In the genomic region with DNA sequence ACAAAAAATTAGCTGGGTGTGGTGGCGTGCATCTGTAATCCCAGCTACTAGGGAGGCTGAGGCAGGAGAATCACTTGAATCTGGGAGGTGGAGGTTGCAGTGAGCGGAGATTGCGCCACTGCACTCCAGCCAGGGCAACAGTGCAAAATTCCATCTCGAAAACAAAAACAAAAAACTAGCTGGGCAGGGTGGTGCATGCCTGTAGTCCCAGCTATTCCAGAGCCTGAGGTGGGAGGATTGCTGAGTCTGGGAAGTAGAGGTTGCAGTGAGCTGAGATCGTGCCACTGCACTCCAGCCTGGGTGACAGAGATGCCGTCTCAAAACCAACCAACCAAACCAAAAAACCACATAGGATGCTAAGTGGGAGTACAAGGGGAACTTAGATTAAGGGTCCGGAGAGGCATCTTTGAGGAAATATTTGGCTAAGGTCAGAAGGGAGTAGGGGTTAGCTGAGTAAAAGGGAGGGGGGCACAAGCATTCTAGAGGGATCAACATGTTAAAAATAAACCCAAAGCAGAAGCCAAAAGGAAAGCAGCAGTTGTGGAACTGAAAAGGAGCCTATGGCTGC, we compare ENCODE assay signal across 1 cellular context.
TF ChIP-seq lines count a peak whose summit lies in the region.

No MANE protein-coding gene starts in this region.

TF ChIP-seq in WTC11, 78 proteins besides CTCF, POLR2A, EP300 and RAD21:
- TF ChIP-seq, protein P1, sequence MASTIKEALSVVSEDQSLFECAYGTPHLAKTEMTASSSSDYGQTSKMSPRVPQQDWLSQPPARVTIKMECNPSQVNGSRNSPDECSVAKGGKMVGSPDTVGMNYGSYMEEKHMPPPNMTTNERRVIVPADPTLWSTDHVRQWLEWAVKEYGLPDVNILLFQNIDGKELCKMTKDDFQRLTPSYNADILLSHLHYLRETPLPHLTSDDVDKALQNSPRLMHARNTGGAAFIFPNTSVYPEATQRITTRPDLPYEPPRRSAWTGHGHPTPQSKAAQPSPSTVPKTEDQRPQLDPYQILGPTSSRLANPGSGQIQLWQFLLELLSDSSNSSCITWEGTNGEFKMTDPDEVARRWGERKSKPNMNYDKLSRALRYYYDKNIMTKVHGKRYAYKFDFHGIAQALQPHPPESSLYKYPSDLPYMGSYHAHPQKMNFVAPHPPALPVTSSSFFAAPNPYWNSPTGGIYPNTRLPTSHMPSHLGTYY (CRISPR knock-in tag; IDR thresholded peaks at IDR 0.05), result no peak
- TF ChIP-seq RORB (CRISPR knock-in tag; IDR thresholded peaks at IDR 0.05) (no peak), NFATC4 (CRISPR knock-in tag; IDR thresholded peaks at IDR 0.05) (no peak), NFYB (CRISPR knock-in tag; conservative IDR thresholded peaks at IDR 0.05; ENCODE audit: low read depth) (no peak), EMX1 (CRISPR knock-in tag; IDR thresholded peaks at IDR 0.05) (no peak), HMGA2 (CRISPR knock-in tag; IDR thresholded peaks at IDR 0.05) (no peak)
- TF ChIP-seq, protein P2, sequence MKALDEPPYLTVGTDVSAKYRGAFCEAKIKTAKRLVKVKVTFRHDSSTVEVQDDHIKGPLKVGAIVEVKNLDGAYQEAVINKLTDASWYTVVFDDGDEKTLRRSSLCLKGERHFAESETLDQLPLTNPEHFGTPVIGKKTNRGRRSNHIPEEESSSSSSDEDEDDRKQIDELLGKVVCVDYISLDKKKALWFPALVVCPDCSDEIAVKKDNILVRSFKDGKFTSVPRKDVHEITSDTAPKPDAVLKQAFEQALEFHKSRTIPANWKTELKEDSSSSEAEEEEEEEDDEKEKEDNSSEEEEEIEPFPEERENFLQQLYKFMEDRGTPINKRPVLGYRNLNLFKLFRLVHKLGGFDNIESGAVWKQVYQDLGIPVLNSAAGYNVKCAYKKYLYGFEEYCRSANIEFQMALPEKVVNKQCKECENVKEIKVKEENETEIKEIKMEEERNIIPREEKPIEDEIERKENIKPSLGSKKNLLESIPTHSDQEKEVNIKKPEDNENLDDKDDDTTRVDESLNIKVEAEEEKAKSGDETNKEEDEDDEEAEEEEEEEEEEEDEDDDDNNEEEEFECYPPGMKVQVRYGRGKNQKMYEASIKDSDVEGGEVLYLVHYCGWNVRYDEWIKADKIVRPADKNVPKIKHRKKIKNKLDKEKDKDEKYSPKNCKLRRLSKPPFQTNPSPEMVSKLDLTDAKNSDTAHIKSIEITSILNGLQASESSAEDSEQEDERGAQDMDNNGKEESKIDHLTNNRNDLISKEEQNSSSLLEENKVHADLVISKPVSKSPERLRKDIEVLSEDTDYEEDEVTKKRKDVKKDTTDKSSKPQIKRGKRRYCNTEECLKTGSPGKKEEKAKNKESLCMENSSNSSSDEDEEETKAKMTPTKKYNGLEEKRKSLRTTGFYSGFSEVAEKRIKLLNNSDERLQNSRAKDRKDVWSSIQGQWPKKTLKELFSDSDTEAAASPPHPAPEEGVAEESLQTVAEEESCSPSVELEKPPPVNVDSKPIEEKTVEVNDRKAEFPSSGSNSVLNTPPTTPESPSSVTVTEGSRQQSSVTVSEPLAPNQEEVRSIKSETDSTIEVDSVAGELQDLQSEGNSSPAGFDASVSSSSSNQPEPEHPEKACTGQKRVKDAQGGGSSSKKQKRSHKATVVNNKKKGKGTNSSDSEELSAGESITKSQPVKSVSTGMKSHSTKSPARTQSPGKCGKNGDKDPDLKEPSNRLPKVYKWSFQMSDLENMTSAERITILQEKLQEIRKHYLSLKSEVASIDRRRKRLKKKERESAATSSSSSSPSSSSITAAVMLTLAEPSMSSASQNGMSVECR (CRISPR knock-in tag; IDR thresholded peaks at IDR 0.05; ENCODE audit: borderline replicate concordance), result no peak
